ENCODE assay signal across 9 cellular contexts in genomic region chr14:28765169-28765906, GRCh38. TPM values are rescaled to one million over a fixed set of nuclear protein-coding genes. Genes with fewer than 3 reads are reported as not detected.
DNase-seq lines count a peak whose midpoint lies in the region; ATAC-seq and TF ChIP-seq lines count a peak whose summit lies in the region.
"Had no signal": no experiment of that assay in that cellular context is flagged by ENCODE, and none has a peak within 500 bp of the region (broad histone marks: within the 10 kb centered on the region; RNA-seq: fewer than 3 reads in every experiment).

No MANE protein-coding gene starts in this region.

- peaks cover 3% of the 10 kb centered on the region for H3K36me3 Mint-ChIP-seq in T-helper 1 cell treated with Interleukin-12 subunit alpha and Interleukin-12 subunit beta and Interleukin-4 antibody, amounts not matched to agents 30 μg/mL and 1 μg/mL, for 36 hours (ENCODE audit: low read depth)
- no peaks in the 10 kb centered on the region for H3K36me3 Mint-ChIP-seq in glutamatergic neuron (ENCODE audit: unreplicated experiment)
- H3K36me3 Mint-ChIP-seq in stimulated activated memory B cell treated with anti-CD40 and anti-IgM and Interleukin-4, amounts not matched to agents 10 μg/mL and 1 μg/mL and 100 μg/mL, for 72 hours, result peaks cover 5% of the 10 kb centered on the region

- no peak for ATAC-seq in stimulated activated memory B cell treated with anti-CD40 and anti-IgM and Interleukin-4, amounts not matched to agents 10 μg/mL and 1 μg/mL and 100 μg/mL, for 72 hours
- ATAC-seq in HG02840 (IDR thresholded peaks at IDR 0.05; ENCODE audit: low FRiP score, unreplicated experiment) (no peak), GM18867 (IDR thresholded peaks at IDR 0.05; ENCODE audit: unreplicated experiment) (no peak)

- no peak overlapping the region for H3K4me3 Mint-ChIP-seq in T-helper 1 cell treated with Interleukin-12 subunit alpha and Interleukin-12 subunit beta and Interleukin-4 antibody, amounts not matched to agents 30 μg/mL and 1 μg/mL, for 36 hours
- H3K4me3 Mint-ChIP-seq in glutamatergic neuron (ENCODE audit: unreplicated experiment), result peak overlapping the region; percentile 34
- H3K4me3 Mint-ChIP-seq in stimulated activated memory B cell treated with anti-CD40 and anti-IgM and Interleukin-4, amounts not matched to agents 10 μg/mL and 1 μg/mL and 100 μg/mL, for 72 hours, result peak overlapping the region; percentile 12

- H3K27ac Mint-ChIP-seq in T-helper 1 cell treated with Interleukin-12 subunit alpha and Interleukin-12 subunit beta and Interleukin-4 antibody, amounts not matched to agents 30 μg/mL and 1 μg/mL, for 36 hours, result peak overlapping the region; percentile 41
- H3K27ac Mint-ChIP-seq in glutamatergic neuron (ENCODE audit: unreplicated experiment), result no peak overlapping the region
- no peak overlapping the region for H3K27ac Mint-ChIP-seq in stimulated activated memory B cell treated with anti-CD40 and anti-IgM and Interleukin-4, amounts not matched to agents 10 μg/mL and 1 μg/mL and 100 μg/mL, for 72 hours

- H3K4me1 Mint-ChIP-seq in T-helper 1 cell treated with Interleukin-12 subunit alpha and Interleukin-12 subunit beta and Interleukin-4 antibody, amounts not matched to agents 30 μg/mL and 1 μg/mL, for 36 hours (ENCODE audit: low read depth), result peaks cover 4% of the 10 kb centered on the region
- no peaks in the 10 kb centered on the region for H3K4me1 Mint-ChIP-seq in glutamatergic neuron (ENCODE audit: low read depth, unreplicated experiment)
- H3K4me1 Mint-ChIP-seq in stimulated activated memory B cell treated with anti-CD40 and anti-IgM and Interleukin-4, amounts not matched to agents 10 μg/mL and 1 μg/mL and 100 μg/mL, for 72 hours, result peaks cover 14% of the 10 kb centered on the region

- H3K9me3 Mint-ChIP-seq in T-helper 1 cell treated with Interleukin-12 subunit alpha and Interleukin-12 subunit beta and Interleukin-4 antibody, amounts not matched to agents 30 μg/mL and 1 μg/mL, for 36 hours, result peaks cover 6% of the 10 kb centered on the region
- peaks cover 24% of the 10 kb centered on the region for H3K9me3 Mint-ChIP-seq in glutamatergic neuron (ENCODE audit: unreplicated experiment)
- peaks cover 10% of the 10 kb centered on the region for H3K9me3 Mint-ChIP-seq in stimulated activated memory B cell treated with anti-CD40 and anti-IgM and Interleukin-4, amounts not matched to agents 10 μg/mL and 1 μg/mL and 100 μg/mL, for 72 hours

- H3K27me3 Mint-ChIP-seq in T-helper 1 cell treated with Interleukin-12 subunit alpha and Interleukin-12 subunit beta and Interleukin-4 antibody, amounts not matched to agents 30 μg/mL and 1 μg/mL, for 36 hours (ENCODE audit: low read depth), result peaks cover 66% of the 10 kb centered on the region
- peaks cover 54% of the 10 kb centered on the region for H3K27me3 Mint-ChIP-seq in glutamatergic neuron (ENCODE audit: unreplicated experiment)
- peaks cover 71% of the 10 kb centered on the region for H3K27me3 Mint-ChIP-seq in stimulated activated memory B cell treated with anti-CD40 and anti-IgM and Interleukin-4, amounts not matched to agents 10 μg/mL and 1 μg/mL and 100 μg/mL, for 72 hours

- TF ChIP-seq CTCF in glutamatergic neuron (IDR thresholded peaks at IDR 0.05; ENCODE audit: partially characterized antibody, unreplicated experiment), result no peak

- DNase-seq in T-helper 1 cell, result no peak
- DNase-seq in NCI-H774 (lab: John Stamatoyannopoulos, UW), result peak; percentile 55
- DNase-seq in glutamatergic neuron, result no peak
- no peak for DNase-seq in kidney tubule cell (ENCODE audit: low spot score)
- DNase-seq: NCI-H1930 had no signal

RNA-seq across cellular contexts. Expression of gene FOXG1, which starts 1.2 kb away (rescaled TPM):
- not detected for total RNA-seq in glutamatergic neuron (ENCODE audit: unreplicated experiment)
